Comparison of ENCODE assay signal across 36 cellular contexts in the genomic region with DNA sequence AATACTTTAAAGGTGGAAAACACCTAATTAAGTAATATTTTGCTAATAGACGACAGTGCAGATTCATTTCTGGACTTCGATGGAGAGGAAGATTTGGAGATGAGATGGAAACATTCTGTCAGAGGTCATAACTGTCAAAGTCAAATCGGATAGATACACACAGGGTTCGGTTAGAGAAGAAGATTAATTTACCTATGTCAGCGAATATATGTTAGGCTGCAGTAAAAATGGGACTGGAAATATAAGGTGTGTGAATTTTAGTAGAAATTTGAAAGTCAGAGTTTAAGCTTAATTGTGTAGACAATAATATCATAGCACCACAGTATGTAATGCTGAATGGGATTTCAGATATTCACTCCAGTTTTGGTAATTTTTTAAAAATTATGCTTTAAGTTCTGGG.
"Had no signal": no experiment of that assay in that cellular context is flagged by ENCODE, and none has a peak within 500 bp of the region (broad histone marks: within the 10 kb centered on the region; RNA-seq: fewer than 3 reads in every experiment).

No MANE protein-coding gene starts in this region.

- H3K36me3 ChIP-seq: MG63 had no signal

- H3K4me3 ChIP-seq: MG63 had no signal

- H3K27me3 ChIP-seq: MG63 had no signal

- H3K9me3 ChIP-seq: MG63 had no signal

- DNase-seq: Karpas-422, Kasumi-1, MG63, MM.1S, MV-4-11, NCI-H1048, NCI-H1092, NCI-H1092 treated with DMSO at 0.1 percent for 48 hours, NCI-H1105, NCI-H1105 treated with DMSO at 0.1 percent for 48 hours, NCI-H1417, NCI-H1417 treated with DMSO at 0.1 percent for 48 hours, NCI-H1436, NCI-H1436 treated with DMSO at 0.1 percent for 48 hours, NCI-H146, NCI-H1694, NCI-H1694 treated with DMSO at 0.1 percent for 48 hours, NCI-H187, NCI-H187 treated with DMSO at 0.1 percent for 48 hours, NCI-H1930, NCI-H2029, NCI-H2029 treated with DMSO at 0.1 percent for 48 hours, NCI-H2081, NCI-H2081 treated with DMSO at 0.1 percent for 48 hours, NCI-H2107, NCI-H2171, NCI-H2171 treated with DMSO at 0.1 percent for 48 hours, NCI-H2227 treated with DMSO at 0.1 percent for 48 hours, NCI-H226, NCI-H345, NCI-H446, NCI-H446 treated with DMSO at 0.1 percent for 48 hours, NCI-H510A, NCI-H510A treated with DMSO at 0.1 percent for 48 hours, NCI-H524, NCI-H524 treated with DMSO at 0.1 percent for 48 hours had no signal
